In genomic region chr14:71799831-71800230, GRCh38 we compare ENCODE assay signal across 30 cellular contexts.
"Had no signal": no experiment of that assay in that cellular context is flagged by ENCODE, and none has a peak within 500 bp of the region (broad histone marks: within the 10 kb centered on the region; RNA-seq: fewer than 3 reads in every experiment).

No MANE protein-coding gene starts in this region.

- DNase-seq: activated CD4-positive, alpha-beta T cell treated with anti-CD3 and anti-CD28 coated beads for 4 hours; activated CD4-positive, alpha-beta T cell treated with anti-CD3 and anti-CD28 coated beads, Interleukin-2, amount 50 U/mL, for 4 hours; activated effector memory CD4-positive, alpha-beta T cell treated with Interleukin-2 at 50 U/mL for 16 hours; activated naive CD4-positive, alpha-beta T cell treated with Interleukin-2 at 50 U/mL for 16 hours; activated naive CD8-positive, alpha-beta T cell treated with anti-CD3 and anti-CD28 coated beads for 36 hours; activated T-cell treated with anti-CD3 and anti-CD28 coated beads for 4 hours; activated T-cell treated with anti-CD3 and anti-CD28 coated beads, Interleukin-2, amount 50 U/mL, for 72 hours; central memory CD4-positive, alpha-beta T cell; endodermal cell; head of caudate nucleus; hypothalamus; immature natural killer cell; kidney; left colon; natural killer cell; right cardiac atrium; stimulated activated CD4-positive, alpha-beta T cell treated with anti-CD3 and anti-CD28 coated beads, Interleukin-15, amount 100 ng/mL, for 24 hours; stimulated activated CD4-positive, alpha-beta T cell treated with anti-CD3 and anti-CD28 coated beads, Interleukin-2, amount 100 ng/mL, for 24 hours; stimulated activated naive B cell treated with anti-CD40 and anti-IgM and Interleukin-4, amounts not matched to agents 10 μg/mL and 1 μg/mL and 100 μg/mL, for 72 hours; stomach; T-helper 1 cell; tibial artery; upper lobe of right lung had no signal

- H3K9me3 Mint-ChIP-seq: activated naive CD8-positive, alpha-beta T cell treated with anti-CD3 and anti-CD28 coated beads for 36 hours; activated T-cell treated with anti-CD3 and anti-CD28 coated beads, Interleukin-2, amount 50 U/mL, for 72 hours; dendritic cell treated with granulocyte-macrophage colony-stimulating factor and Interleukin-4, amounts not matched to agents 40 ng/mL and 50 ng/mL, for 4 days; endodermal cell; natural killer cell; stimulated activated naive B cell treated with anti-CD40 and anti-IgM and Interleukin-4, amounts not matched to agents 10 μg/mL and 1 μg/mL and 100 μg/mL, for 72 hours; T-helper 2 cell treated with Interferon-gamma antibody and Interleukin-4, amounts not matched to agents 5 μg/mL and 100 μg/mL, for 36 hours had no signal

- H3K4me1 Mint-ChIP-seq: activated naive CD8-positive, alpha-beta T cell treated with anti-CD3 and anti-CD28 coated beads for 36 hours; immature natural killer cell; natural killer cell; stimulated activated naive B cell treated with anti-CD40 and anti-IgM and Interleukin-4, amounts not matched to agents 10 μg/mL and 1 μg/mL and 100 μg/mL, for 72 hours had no signal

- ATAC-seq: activated T-cell treated with anti-CD3 and anti-CD28 coated beads, Interleukin-2, amount 50 U/mL, for 72 hours; esophagus mucosa; gastroesophageal sphincter; left colon; natural killer cell; right cardiac atrium; stimulated activated naive B cell treated with anti-CD40 and anti-IgM and Interleukin-4, amounts not matched to agents 10 μg/mL and 1 μg/mL and 100 μg/mL, for 72 hours had no signal

- H3K4me3 Mint-ChIP-seq: activated naive CD8-positive, alpha-beta T cell treated with anti-CD3 and anti-CD28 coated beads for 36 hours; activated T-cell treated with anti-CD3 and anti-CD28 coated beads, Interleukin-2, amount 50 U/mL, for 72 hours; dendritic cell treated with granulocyte-macrophage colony-stimulating factor and Interleukin-4, amounts not matched to agents 40 ng/mL and 50 ng/mL, for 4 days; endodermal cell; immature natural killer cell; natural killer cell; stimulated activated naive B cell treated with anti-CD40 and anti-IgM and Interleukin-4, amounts not matched to agents 10 μg/mL and 1 μg/mL and 100 μg/mL, for 72 hours; T-helper 2 cell treated with Interferon-gamma antibody and Interleukin-4, amounts not matched to agents 5 μg/mL and 100 μg/mL, for 36 hours had no signal

- H3K27ac Mint-ChIP-seq: activated naive CD8-positive, alpha-beta T cell treated with anti-CD3 and anti-CD28 coated beads for 36 hours; activated T-cell treated with anti-CD3 and anti-CD28 coated beads, Interleukin-2, amount 50 U/mL, for 72 hours; dendritic cell treated with granulocyte-macrophage colony-stimulating factor and Interleukin-4, amounts not matched to agents 40 ng/mL and 50 ng/mL, for 4 days; endodermal cell; immature natural killer cell; natural killer cell; stimulated activated naive B cell treated with anti-CD40 and anti-IgM and Interleukin-4, amounts not matched to agents 10 μg/mL and 1 μg/mL and 100 μg/mL, for 72 hours; T-helper 2 cell treated with Interferon-gamma antibody and Interleukin-4, amounts not matched to agents 5 μg/mL and 100 μg/mL, for 36 hours had no signal

- H3K36me3 Mint-ChIP-seq: activated naive CD8-positive, alpha-beta T cell treated with anti-CD3 and anti-CD28 coated beads for 36 hours; immature natural killer cell; natural killer cell; stimulated activated naive B cell treated with anti-CD40 and anti-IgM and Interleukin-4, amounts not matched to agents 10 μg/mL and 1 μg/mL and 100 μg/mL, for 72 hours had no signal

- H3K27me3 Mint-ChIP-seq: dendritic cell treated with granulocyte-macrophage colony-stimulating factor and Interleukin-4, amounts not matched to agents 40 ng/mL and 50 ng/mL, for 4 days had no signal

- H3K4me3 ChIP-seq: ascending aorta, breast epithelium, gastroesophageal sphincter, stomach, suprapubic skin, tibial artery, upper lobe of right lung had no signal
